ENCODE assay signal across 31 cellular contexts in the genomic region with DNA sequence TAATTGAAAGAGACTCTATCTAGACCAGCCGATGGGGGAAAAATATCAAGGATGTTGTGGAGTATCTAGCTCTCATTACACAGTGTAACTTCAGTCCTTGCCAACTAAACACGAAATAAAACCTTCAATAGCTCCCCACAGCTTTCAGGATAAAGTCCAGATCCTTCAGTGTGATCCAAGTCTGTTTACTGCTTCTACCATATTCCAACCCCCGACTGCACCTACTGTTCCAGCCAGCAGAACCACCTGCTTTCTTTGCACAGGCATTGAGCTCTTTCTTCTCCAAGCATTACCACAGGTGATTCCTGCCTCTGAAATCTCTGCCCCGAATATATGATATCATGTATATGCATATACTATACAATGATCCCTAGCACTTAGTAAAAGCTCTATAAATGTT. TPM values are rescaled to one million over a fixed set of nuclear protein-coding genes. Genes with fewer than 3 reads are reported as not detected.
DNase-seq lines count a peak whose midpoint lies in the region; ATAC-seq, FAIRE-seq and TF ChIP-seq lines count a peak whose summit lies in the region.
"Had no signal": no experiment of that assay in that cellular context is flagged by ENCODE, and none has a peak within 500 bp of the region (broad histone marks: within the 10 kb centered on the region; RNA-seq: fewer than 3 reads in every experiment).

No MANE protein-coding gene starts in this region.

- H3K4me1 Mint-ChIP-seq in WTC11 (peaks cover 12% of the 10 kb centered on the region), endothelial cell (ENCODE audit: unreplicated experiment) (peaks cover 4% of the 10 kb centered on the region)

- no peak overlapping the region for H3K4me3 Mint-ChIP-seq in WTC11
- no peak overlapping the region for H3K4me3 Mint-ChIP-seq in endothelial cell (ENCODE audit: unreplicated experiment)
- H3K4me3 Mint-ChIP-seq: B cell; CD8-positive, alpha-beta T cell had no signal

- H3K36me3 ChIP-seq in small intestine (ENCODE audit: control insufficient read depth in 2 of 2, insufficient read depth in 2 of 2, low read length in 2 of 2) = no peaks in the 10 kb centered on the region
- H3K36me3 ChIP-seq in effector memory CD4-positive, alpha-beta T cell (ENCODE audit: control insufficient read depth, insufficient read depth, low read length) = no peaks in the 10 kb centered on the region
- H3K36me3 ChIP-seq in transverse colon = no peaks in the 10 kb centered on the region
- H3K36me3 ChIP-seq: MG63 had no signal

- H3K27ac Mint-ChIP-seq in WTC11 = peak overlapping the region; percentile 17; the same call in 1 of the 2 replicates
- H3K27ac Mint-ChIP-seq in endothelial cell (ENCODE audit: unreplicated experiment) = peak overlapping the region; percentile 4
- H3K27ac Mint-ChIP-seq: CD8-positive, alpha-beta T cell had no signal

- no peak overlapping the region for H3K27ac ChIP-seq in small intestine (ENCODE audit: low read depth in 1 of 2, low read length in 1 of 2)
- no peak overlapping the region for H3K27ac ChIP-seq in effector memory CD4-positive, alpha-beta T cell (ENCODE audit: insufficient read depth, low read length, poor library complexity, severe bottlenecking)
- no peak overlapping the region for H3K27ac ChIP-seq in transverse colon
- H3K27ac ChIP-seq: C4-2B, PC-9, SJSA1 had no signal

- H3K4me1 ChIP-seq in small intestine (ENCODE audit: control insufficient read depth in 2 of 2, insufficient read depth in 1 of 2, low read depth in 1 of 2, low read length in 1 of 2) = no peaks in the 10 kb centered on the region
- H3K4me1 ChIP-seq in effector memory CD4-positive, alpha-beta T cell (ENCODE audit: control insufficient read depth, insufficient read depth, low read length, poor library complexity, severe bottlenecking) = peaks cover 7% of the 10 kb centered on the region
- peaks cover 4 to 27% (median 23%) of the 10 kb centered on the region in 4 donors for H3K4me1 ChIP-seq in transverse colon

- H3K27me3 Mint-ChIP-seq in WTC11 (ENCODE audit: low read depth) (peaks cover 2% of the 10 kb centered on the region; the same call in 1 of the 2 replicates), endothelial cell (ENCODE audit: unreplicated experiment) (peaks cover 4% of the 10 kb centered on the region)
- H3K27me3 Mint-ChIP-seq: B cell had no signal

- in situ Hi-C loops in transverse colon (cut with MboI; ENCODE audit: low pct_ligation_motif_present in 1 of 4, low pct_unique_long_range_greater_than_20kb in 1 of 4, low sequenced_read_pairs in 3 of 4) = loop anchor here in 1 of 4 donors (25.0 kb wide), 1 partner anchor 210 kb away; a partner anchor contains a TSS

- TF ChIP-seq EP300 in transverse colon (IDR thresholded peaks at IDR 0.05; ENCODE audit: low read depth) = no peak

- CTCF ChIA-PET in WTC11 (lab: Charles Lee) = interaction anchor here (1.9 to 8.0 kb wide), 3 partner anchors 11 to 33 kb away, joined by 5 to 53 read pairs (median 10); a partner anchor contains a TSS

- H3K9me3 ChIP-seq in small intestine (ENCODE audit: control insufficient read depth, low read depth) = no peaks in the 10 kb centered on the region
- H3K9me3 ChIP-seq in effector memory CD4-positive, alpha-beta T cell (ENCODE audit: control insufficient read depth, low read length) = no peaks in the 10 kb centered on the region
- H3K9me3 ChIP-seq in transverse colon = no peaks in the 10 kb centered on the region
- H3K9me3 ChIP-seq: MG63, SJSA1 had no signal

- H3K27me3 ChIP-seq in small intestine (ENCODE audit: control insufficient read depth in 2 of 2, insufficient read depth in 2 of 2, low read length in 2 of 2) = no peaks in the 10 kb centered on the region
- H3K27me3 ChIP-seq in effector memory CD4-positive, alpha-beta T cell (replicated peaks; ENCODE audit: control insufficient read depth, insufficient read depth, low read length, poor library complexity, severe bottlenecking) = no peaks in the 10 kb centered on the region
- H3K27me3 ChIP-seq in transverse colon = no peaks in the 10 kb centered on the region
- H3K27me3 ChIP-seq: MG63, SJSA1 had no signal

- H3K4me3 ChIP-seq in small intestine (ENCODE audit: low read depth in 1 of 2, low read length in 2 of 2) (no peak overlapping the region), transverse colon (no peak overlapping the region)
- H3K4me3 ChIP-seq in effector memory CD4-positive, alpha-beta T cell (ENCODE audit: insufficient read depth, low read depth, low read length, poor library complexity, severe bottlenecking) = no peak overlapping the region
- H3K4me3 ChIP-seq: MG63, PC-9, SJSA1 had no signal

- TF ChIP-seq CTCF in WTC11 (IDR thresholded peaks at IDR 0.05) (no peak), endothelial cell (IDR thresholded peaks at IDR 0.05; ENCODE audit: unreplicated experiment) (no peak), transverse colon (IDR thresholded peaks at IDR 0.05) (no peak)

- POLR2A ChIA-PET in WTC11 (lab: Charles Lee) = interaction anchor here (1.0 to 1.2 kb wide), 2 partner anchors 11 to 23 kb away, joined by 3 read pairs; no protein-coding TSS in a partner anchor

- DNase-seq in NCI-H82 (lab: John Stamatoyannopoulos, UW) (peak; percentile 77), NCI-H82 treated with DMSO at 0.1 percent for 48 hours (lab: John Stamatoyannopoulos, UW; ENCODE audit: unreplicated experiment) (no peak), WTC11 (ENCODE audit: low spot score) (no peak), endothelial cell (ENCODE audit: low spot score) (no peak), small intestine (peak; percentile 64), transverse colon (no peak)
- no peak for DNase-seq in effector memory CD4-positive, alpha-beta T cell
- DNase-seq: CD8-positive, alpha-beta T cell; DMS 273 treated with DMSO at 0.1 percent for 48 hours; DMS79; EL; GF-D8; GOT3; HCEC 1CT; KG1; MG63; NCI-H1105 treated with DMSO at 0.1 percent for 48 hours; NCI-H146; NCI-H1930; NCI-H2107; NCI-H446; NCI-H524 treated with DMSO at 0.1 percent for 48 hours; NCI-H774; PC-9 had no signal

- no peaks in the 10 kb centered on the region for H3K9me3 Mint-ChIP-seq in WTC11
- no peaks in the 10 kb centered on the region for H3K9me3 Mint-ChIP-seq in endothelial cell (ENCODE audit: unreplicated experiment)
- H3K9me3 Mint-ChIP-seq: CD8-positive, alpha-beta T cell had no signal

- ATAC-seq in WTC11 = no peak
- ATAC-seq: CD8-positive, alpha-beta T cell; Right ventricle myocardium inferior had no signal

- no peak for TF ChIP-seq POLR2A in transverse colon (IDR thresholded peaks at IDR 0.05)

- 11 to 57% (median 44%) methylated on average over 4 of the region's 4 CpGs for WGBS in small intestine, 3 donors
- WGBS in transverse colon (ENCODE audit: low coverage in 1 of 2), 2 donors = 55 to 56% methylated on average over 3 to 4 of the region's 4 CpGs

- H3K36me3 Mint-ChIP-seq in WTC11 = no peaks in the 10 kb centered on the region
- peaks cover 4% of the 10 kb centered on the region for H3K36me3 Mint-ChIP-seq in endothelial cell (ENCODE audit: low read depth, unreplicated experiment)
- H3K36me3 Mint-ChIP-seq: CD8-positive, alpha-beta T cell had no signal

- intact Hi-C loops in transverse colon (cut with DNase I; ENCODE audit: low total_unique reads) = no loop called here

- FAIRE-seq in small intestine (lab: Jason Lieb, UNC) = no peak
- FAIRE-seq: GM12891, GM19239, HTR-8/SVneo had no signal

TF ChIP-seq in WTC11, 78 proteins besides CTCF, POLR2A, EP300 and RAD21 (continues in another document):
- TF ChIP-seq, protein P1, sequence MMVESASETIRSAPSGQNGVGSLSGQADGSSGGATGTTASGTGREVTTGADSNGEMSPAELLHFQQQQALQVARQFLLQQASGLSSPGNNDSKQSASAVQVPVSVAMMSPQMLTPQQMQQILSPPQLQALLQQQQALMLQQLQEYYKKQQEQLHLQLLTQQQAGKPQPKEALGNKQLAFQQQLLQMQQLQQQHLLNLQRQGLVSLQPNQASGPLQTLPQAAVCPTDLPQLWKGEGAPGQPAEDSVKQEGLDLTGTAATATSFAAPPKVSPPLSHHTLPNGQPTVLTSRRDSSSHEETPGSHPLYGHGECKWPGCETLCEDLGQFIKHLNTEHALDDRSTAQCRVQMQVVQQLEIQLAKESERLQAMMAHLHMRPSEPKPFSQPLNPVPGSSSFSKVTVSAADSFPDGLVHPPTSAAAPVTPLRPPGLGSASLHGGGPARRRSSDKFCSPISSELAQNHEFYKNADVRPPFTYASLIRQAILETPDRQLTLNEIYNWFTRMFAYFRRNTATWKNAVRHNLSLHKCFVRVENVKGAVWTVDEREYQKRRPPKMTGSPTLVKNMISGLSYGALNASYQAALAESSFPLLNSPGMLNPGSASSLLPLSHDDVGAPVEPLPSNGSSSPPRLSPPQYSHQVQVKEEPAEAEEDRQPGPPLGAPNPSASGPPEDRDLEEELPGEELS (CRISPR knock-in tag; IDR thresholded peaks at IDR 0.05) = no peak
- TF ChIP-seq NFATC4 (CRISPR knock-in tag; IDR thresholded peaks at IDR 0.05) (no peak), SMAD3 (CRISPR knock-in tag; IDR thresholded peaks at IDR 0.05; ENCODE audit: borderline replicate concordance) (no peak), KAT7 (CRISPR knock-in tag; IDR thresholded peaks at IDR 0.05; ENCODE audit: borderline replicate concordance) (no peak)

RNA-seq across cellular contexts. Expression of a gene that starts 2.2 kb away (rescaled TPM):
- total RNA-seq in WTC11 (2021) (3.1 to 5.3 TPM (median 4.9 TPM) in 3 replicates), endothelial cell (ENCODE audit: unreplicated experiment) (5.7 TPM), transverse colon (10 to 100 TPM in 1 of 4 donors, 1 to 10 TPM in 1, under 1 TPM in 1, not detected in 1; 0.60 to 11.3 (median 5.9) TPM)
- polyA plus RNA-seq in small intestine = 1 to 10 TPM; 3.6 to 5.1 (median 4.2) TPM

RNA-seq across cellular contexts. Expression of a gene that starts 11.9 kb away (rescaled TPM):
- total RNA-seq in WTC11 (2021) (118 to 170 TPM (median 165 TPM) in 3 replicates), endothelial cell (ENCODE audit: unreplicated experiment) (5.3 TPM), transverse colon (10 to 100 TPM in 2 of 4 donors, 1 to 10 TPM in 2; 7.2 to 14.1 (median 9.6) TPM)
- polyA plus RNA-seq in small intestine = 10 to 100 TPM in 1 of 3 donors, 1 to 10 TPM in 1, under 1 TPM in 1; 0.67 to 19.1 (median 3.0) TPM

RNA-seq across cellular contexts. Expression of a gene that starts 25.3 kb away (rescaled TPM):
- total RNA-seq in WTC11 (2021) (80.0 to 87.1 TPM (median 80.5 TPM) in 3 replicates), endothelial cell (ENCODE audit: unreplicated experiment) (144 TPM), transverse colon (100 to 1,000 TPM in 2 of 4 donors, 10 to 100 TPM in 2; 59.1 to 160 (median 112) TPM)
- 10 to 100 TPM; 34.0 to 50.6 (median 41.8) TPM for polyA plus RNA-seq in small intestine

RNA-seq across cellular contexts. Expression of a gene that starts 29.3 kb away (rescaled TPM):
- total RNA-seq in WTC11 (2021) (21.2 to 25.5 TPM (median 22.7 TPM) in 3 replicates), endothelial cell (ENCODE audit: unreplicated experiment) (6.7 TPM), transverse colon (10 to 100 TPM in 2 of 4 donors, 1 to 10 TPM in 2; 4.5 to 21.0 (median 8.2) TPM)
- polyA plus RNA-seq in small intestine = 10 to 100 TPM in 2 of 3 donors, 1 to 10 TPM in 1; 9.7 to 13.4 (median 11.9) TPM

RNA-seq across cellular contexts. Expression of a gene that starts 35.1 kb away (rescaled TPM):
- total RNA-seq in WTC11 (2021) = 1,045 to 1,242 TPM (median 1,195 TPM) in 3 replicates
- 356 TPM for total RNA-seq in endothelial cell (ENCODE audit: unreplicated experiment)
- polyA plus RNA-seq in small intestine = 1,000 to 10,000 TPM in 2 of 3 donors, 100 to 1,000 TPM in 1; 898 to 1,439 (median 1,182) TPM
- total RNA-seq in transverse colon = 100 to 1,000 TPM; 360 to 671 (median 400) TPM

Comparison
In these comparisons a context has a peak if more than half of its experiments do, and no peak if none do; other contexts are left out.
1. DNase-seq: peak in NCI-H82 (single experiment) and small intestine (single experiment); none in NCI-H82 treated with DMSO at 0.1 percent for 48 hours (single experiment), WTC11 (single experiment), endothelial cell (single experiment), effector memory CD4-positive, alpha-beta T cell (0 of 3) and transverse colon (single experiment).